Comparison of ENCODE assay signal across 27 cellular contexts in the genomic region with DNA sequence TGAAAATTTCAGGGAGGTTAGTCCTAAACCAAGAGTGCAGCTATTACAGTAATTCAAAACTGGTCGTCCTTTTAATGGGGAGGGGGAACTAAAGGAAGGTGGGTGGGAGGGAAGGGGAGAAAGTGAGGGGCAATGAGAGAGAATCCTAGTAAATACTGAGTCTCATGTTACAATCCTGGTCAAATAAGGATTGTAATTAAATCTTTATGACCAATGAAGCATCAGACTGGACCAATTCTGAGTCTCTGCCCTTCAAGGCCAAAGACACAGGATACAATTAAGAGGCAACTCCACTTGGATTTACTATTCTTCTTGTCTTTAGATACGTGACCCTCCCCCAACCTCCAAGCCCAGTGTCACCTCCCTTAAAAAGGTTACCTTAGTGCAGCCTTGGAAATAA.
"Had no signal": no experiment of that assay in that cellular context is flagged by ENCODE, and none has a peak within 500 bp of the region (broad histone marks: within the 10 kb centered on the region; RNA-seq: fewer than 3 reads in every experiment).

No MANE protein-coding gene starts in this region.

- H3K27me3 Mint-ChIP-seq: stimulated activated naive CD8-positive, alpha-beta T cell treated with anti-CD3 and anti-CD28 coated beads, Interleukin-15, Interleukin-2, amounts not matched to agents 100 ng/mL and 50 ng/mL, for 24 hours; type B pancreatic cell had no signal

- H3K4me3 ChIP-seq: heart right ventricle, hepatocyte, left ventricle myocardium inferior, lung, mucosa of descending colon, pancreas, prostate gland, sigmoid colon, spleen, tibial nerve, uterus had no signal

- H3K4me1 ChIP-seq: left ventricle myocardium inferior, pancreas, prostate gland, sigmoid colon, spleen, uterus had no signal

- H3K27ac Mint-ChIP-seq: naive thymus-derived CD4-positive, alpha-beta T cell; natural killer cell treated with Interleukin-12 subunit alpha and Interleukin-12 subunit beta and Interleukin-15 and Interleukin-18, amount 100 ng/mL, for 72 hours; stimulated activated effector memory CD8-positive, alpha-beta T cell treated with anti-CD3 and anti-CD28 coated beads, Interleukin-12 subunit alpha, Interleukin-12 subunit beta, amount 100 ng/mL, for 72 hours; stimulated activated naive CD8-positive, alpha-beta T cell treated with anti-CD3 and anti-CD28 coated beads, Interleukin-15, Interleukin-2, amounts not matched to agents 100 ng/mL and 50 ng/mL, for 24 hours; type B pancreatic cell had no signal

- H3K4me3 Mint-ChIP-seq: naive thymus-derived CD4-positive, alpha-beta T cell; natural killer cell treated with Interleukin-12 subunit alpha and Interleukin-12 subunit beta and Interleukin-15 and Interleukin-18, amount 100 ng/mL, for 72 hours; neural crest cell; stimulated activated effector memory CD8-positive, alpha-beta T cell treated with anti-CD3 and anti-CD28 coated beads, Interleukin-12 subunit alpha, Interleukin-12 subunit beta, amount 100 ng/mL, for 72 hours; stimulated activated naive CD8-positive, alpha-beta T cell treated with anti-CD3 and anti-CD28 coated beads, Interleukin-15, Interleukin-2, amounts not matched to agents 100 ng/mL and 50 ng/mL, for 24 hours; type B pancreatic cell had no signal

- H3K9me3 Mint-ChIP-seq: natural killer cell treated with Interleukin-12 subunit alpha and Interleukin-12 subunit beta and Interleukin-15 and Interleukin-18, amount 100 ng/mL, for 72 hours; neural crest cell; stimulated activated effector memory CD8-positive, alpha-beta T cell treated with anti-CD3 and anti-CD28 coated beads, Interleukin-12 subunit alpha, Interleukin-12 subunit beta, amount 100 ng/mL, for 72 hours; type B pancreatic cell had no signal

- DNase-seq: heart right ventricle; kidney glomerular epithelial cell; left cardiac atrium; left ventricle myocardium inferior; midbrain; mucosa of descending colon; naive thymus-derived CD4-positive, alpha-beta T cell; nucleus accumbens; pancreas; posterior cingulate gyrus; retina; right cardiac atrium; sigmoid colon; small intestine; spleen; stimulated activated CD4-positive, alpha-beta T cell treated with anti-CD3 and anti-CD28 coated beads, Interleukin-4, amount 100 ng/mL, for 24 hours; stimulated activated naive CD4-positive, alpha-beta T cell; uterus had no signal

- H3K4me2 ChIP-seq: hepatocyte had no signal

- H3K4me1 Mint-ChIP-seq: naive thymus-derived CD4-positive, alpha-beta T cell; stimulated activated effector memory CD8-positive, alpha-beta T cell treated with anti-CD3 and anti-CD28 coated beads, Interleukin-12 subunit alpha, Interleukin-12 subunit beta, amount 100 ng/mL, for 72 hours had no signal

- H3K27ac ChIP-seq: heart right ventricle, hepatocyte, left ventricle myocardium inferior, pancreas, prostate gland, sigmoid colon, spleen, tibial nerve, uterus had no signal

- H3K79me2 ChIP-seq: hepatocyte had no signal

- H3K27me3 ChIP-seq: heart right ventricle, hepatocyte, pancreas, sigmoid colon, spleen, uterus had no signal

- ATAC-seq: heart right ventricle; left cardiac atrium; mucosa of descending colon; naive thymus-derived CD4-positive, alpha-beta T cell; natural killer cell treated with Interleukin-12 subunit alpha and Interleukin-12 subunit beta and Interleukin-15 and Interleukin-18, amount 100 ng/mL, for 72 hours; pancreas; right cardiac atrium; stimulated activated effector memory CD8-positive, alpha-beta T cell treated with anti-CD3 and anti-CD28 coated beads, Interleukin-12 subunit alpha, Interleukin-12 subunit beta, amount 100 ng/mL, for 72 hours had no signal

- H3K36me3 ChIP-seq: heart right ventricle, left ventricle myocardium inferior, pancreas, prostate gland, sigmoid colon, spleen, tibial nerve, uterus had no signal

- H3K9me3 ChIP-seq: left ventricle myocardium inferior, mucosa of descending colon, pancreas, prostate gland, sigmoid colon, spleen, tibial nerve, uterus had no signal

- H3K36me3 Mint-ChIP-seq: naive thymus-derived CD4-positive, alpha-beta T cell; natural killer cell treated with Interleukin-12 subunit alpha and Interleukin-12 subunit beta and Interleukin-15 and Interleukin-18, amount 100 ng/mL, for 72 hours; stimulated activated effector memory CD8-positive, alpha-beta T cell treated with anti-CD3 and anti-CD28 coated beads, Interleukin-12 subunit alpha, Interleukin-12 subunit beta, amount 100 ng/mL, for 72 hours; type B pancreatic cell had no signal

- H2AFZ ChIP-seq: hepatocyte had no signal
